17 cellular contexts compared by ENCODE assay signal in genomic region chr17:73555199-73555810, GRCh38.
"Had no signal": no experiment of that assay in that cellular context is flagged by ENCODE, and none has a peak within 500 bp of the region (broad histone marks: within the 10 kb centered on the region; RNA-seq: fewer than 3 reads in every experiment).

No MANE protein-coding gene starts in this region.

- H3K27ac Mint-ChIP-seq: activated CD4-positive, alpha-beta T cell treated with anti-CD3 and anti-CD28 coated beads, Interleukin-2, amount 10 ng/mL, durations not matched to agents 24 days and 14 days; activated naive CD4-positive, alpha-beta T cell treated with anti-CD3 and anti-CD28 coated beads for 36 hours; natural killer cell treated with Interleukin-12 subunit alpha and Interleukin-12 subunit beta and Interleukin-15 and Interleukin-18, amount 100 ng/mL, for 72 hours; stimulated activated naive B cell treated with anti-CD40 and anti-IgM and Interleukin-4, amounts not matched to agents 10 μg/mL and 1 μg/mL and 100 μg/mL, for 72 hours had no signal

- ATAC-seq: activated T-cell treated with anti-CD3 and anti-CD28 coated beads, Interleukin-2, amount 50 U/mL, for 4 hours; lower lobe of right lung; stimulated activated naive B cell treated with anti-CD40 and anti-IgM and Interleukin-4, amounts not matched to agents 10 μg/mL and 1 μg/mL and 100 μg/mL, for 72 hours had no signal

- H3K27me3 ChIP-seq: breast epithelium, spleen, upper lobe of left lung had no signal

- DNase-seq: activated CD4-positive, alpha-beta T cell treated with anti-CD3 and anti-CD28 coated beads, Interleukin-2, amount 10 ng/mL, durations not matched to agents 24 days and 14 days; activated CD8-positive, alpha-beta memory T cell treated with anti-CD3 and anti-CD28 coated beads, Interleukin-2, amount 50 U/mL, for 4 hours; activated naive CD4-positive, alpha-beta T cell treated with anti-CD3 and anti-CD28 coated beads for 36 hours; activated T-cell treated with anti-CD3 and anti-CD28 coated beads, Interleukin-2, amount 50 U/mL, for 4 hours; cerebellar nuclear complex; effector CD4-positive, alpha-beta T cell; head of caudate nucleus; lower lobe of right lung; nucleus accumbens; spleen; stimulated activated CD4-positive, alpha-beta T cell treated with anti-CD3 and anti-CD28 coated beads, Interleukin-4, amount 100 ng/mL, for 4 hours; stimulated activated naive B cell treated with anti-CD40 and anti-IgM and Interleukin-4, amounts not matched to agents 10 μg/mL and 1 μg/mL and 100 μg/mL, for 72 hours; T-helper 9 cell; upper lobe of left lung had no signal

- H3K36me3 Mint-ChIP-seq: natural killer cell treated with Interleukin-12 subunit alpha and Interleukin-12 subunit beta and Interleukin-15 and Interleukin-18, amount 100 ng/mL, for 72 hours had no signal

- H3K27me3 Mint-ChIP-seq: stimulated activated naive B cell treated with anti-CD40 and anti-IgM and Interleukin-4, amounts not matched to agents 10 μg/mL and 1 μg/mL and 100 μg/mL, for 72 hours had no signal

- H3K4me3 ChIP-seq: breast epithelium, lower lobe of right lung, spleen, thoracic aorta, upper lobe of left lung had no signal

- H3K36me3 ChIP-seq: breast epithelium, lower lobe of right lung, spleen, thoracic aorta, upper lobe of left lung had no signal

- H3K4me3 Mint-ChIP-seq: activated CD4-positive, alpha-beta T cell treated with anti-CD3 and anti-CD28 coated beads, Interleukin-2, amount 10 ng/mL, durations not matched to agents 24 days and 14 days; activated naive CD4-positive, alpha-beta T cell treated with anti-CD3 and anti-CD28 coated beads for 36 hours; activated T-cell treated with anti-CD3 and anti-CD28 coated beads, Interleukin-2, amount 50 U/mL, for 4 hours; natural killer cell treated with Interleukin-12 subunit alpha and Interleukin-12 subunit beta and Interleukin-15 and Interleukin-18, amount 100 ng/mL, for 72 hours; stimulated activated naive B cell treated with anti-CD40 and anti-IgM and Interleukin-4, amounts not matched to agents 10 μg/mL and 1 μg/mL and 100 μg/mL, for 72 hours had no signal

- H3K9me3 ChIP-seq: breast epithelium, lower lobe of right lung, spleen, thoracic aorta, upper lobe of left lung had no signal

- H3K9me3 Mint-ChIP-seq: activated CD4-positive, alpha-beta T cell treated with anti-CD3 and anti-CD28 coated beads, Interleukin-2, amount 10 ng/mL, durations not matched to agents 24 days and 14 days; activated T-cell treated with anti-CD3 and anti-CD28 coated beads, Interleukin-2, amount 50 U/mL, for 4 hours; natural killer cell treated with Interleukin-12 subunit alpha and Interleukin-12 subunit beta and Interleukin-15 and Interleukin-18, amount 100 ng/mL, for 72 hours had no signal
